In the genomic region with DNA sequence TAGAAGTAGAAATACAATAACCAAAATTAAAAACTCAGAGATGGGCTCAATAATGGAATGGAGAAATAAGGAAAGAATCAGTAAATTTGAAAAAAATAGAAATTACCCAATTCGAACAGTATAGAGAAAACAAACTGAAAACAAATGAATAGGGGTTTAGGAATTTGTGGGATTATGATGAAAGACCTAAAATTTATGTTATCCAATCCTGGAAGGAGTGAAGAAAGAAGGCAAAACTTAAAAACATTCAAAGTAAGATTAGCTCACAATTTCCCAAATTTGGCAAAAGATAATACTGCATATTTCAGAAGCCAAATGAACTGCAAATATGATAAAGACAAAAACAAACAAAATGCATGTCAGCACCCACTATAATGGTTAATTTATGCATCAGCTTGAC, we compare ENCODE assay signal across 29 cellular contexts.
"Had no signal": no experiment of that assay in that cellular context is flagged by ENCODE, and none has a peak within 500 bp of the region (broad histone marks: within the 10 kb centered on the region; RNA-seq: fewer than 3 reads in every experiment).

No MANE protein-coding gene starts in this region.

- DNase-seq: activated CD4-positive, alpha-beta memory T cell treated with anti-CD3 and anti-CD28 coated beads for 36 hours; activated CD4-positive, alpha-beta T cell treated with anti-CD3 and anti-CD28 coated beads for 36 hours; activated CD4-positive, alpha-beta T cell treated with anti-CD3 and anti-CD28 coated beads, Interleukin-2, amount 10 ng/mL, durations not matched to agents 24 days and 14 days; activated CD4-positive, CD25-positive, alpha-beta regulatory T cell; activated CD4-positive, CD25-positive, alpha-beta regulatory T cell treated with anti-CD3 and anti-CD28 coated beads, Interleukin-2, amount 50 U/mL, for 72 hours; activated CD8-positive, alpha-beta memory T cell treated with anti-CD3 and anti-CD28 coated beads, Interleukin-2, amount 10 ng/mL, durations not matched to agents 7 days and 5 days; activated CD8-positive, alpha-beta memory T cell treated with anti-CD3 and anti-CD28 coated beads, Interleukin-2, amount 50 U/mL, for 4 hours; activated CD8-positive, alpha-beta T cell treated with anti-CD3 and anti-CD28 coated beads, Interleukin-2, amount 10 ng/mL, durations not matched to agents 7 days and 5 days; activated effector memory CD4-positive, alpha-beta T cell treated with Interleukin-2 at 50 U/mL for 16 hours; activated gamma-delta T cell treated with Interleukin-2 at 50 U/mL for 16 hours; activated naive CD4-positive, alpha-beta T cell treated with anti-CD3 and anti-CD28 coated beads for 36 hours; activated naive CD8-positive, alpha-beta T cell treated with anti-CD3 and anti-CD28 coated beads for 36 hours; activated naive CD8-positive, alpha-beta T cell treated with anti-CD3 and anti-CD28 coated beads, Interleukin-2, amount 50 U/mL, for 24 hours; activated T-cell treated with anti-CD3 and anti-CD28 coated beads, Interleukin-2, amount 50 U/mL, for 1 hour; adrenal gland; amygdala; aorta; central memory CD4-positive, alpha-beta T cell; cerebellar nuclear complex; colonic mucosa; effector CD8-positive, alpha-beta T cell; foreskin fibroblast; head of caudate nucleus; hippocampal formation; T-helper 2 cell had no signal

- ATAC-seq: activated CD4-positive, alpha-beta T cell treated with anti-CD3 and anti-CD28 coated beads for 36 hours; activated CD8-positive, alpha-beta memory T cell treated with anti-CD3 and anti-CD28 coated beads, Interleukin-2, amount 10 ng/mL, durations not matched to agents 7 days and 5 days; activated CD8-positive, alpha-beta T cell treated with anti-CD3 and anti-CD28 coated beads, Interleukin-2, amount 10 ng/mL, durations not matched to agents 7 days and 5 days; activated naive CD8-positive, alpha-beta T cell treated with anti-CD3 and anti-CD28 coated beads, Interleukin-2, amount 50 U/mL, for 24 hours; activated T-helper 17 cell treated with anti-CD3 and anti-CD28 coated beads, Interleukin-2, amount 50 U/mL, for 72 hours; esophagus mucosa had no signal

- H3K4me1 ChIP-seq: adrenal gland, breast epithelium, colonic mucosa had no signal

- H3K27ac ChIP-seq: adrenal gland, breast epithelium, cardiac muscle cell, colonic mucosa had no signal

- H3K36me3 ChIP-seq: adrenal gland, breast epithelium, cardiac muscle cell, colonic mucosa had no signal

- H3K9me3 ChIP-seq: colonic mucosa had no signal

- H3K4me3 ChIP-seq: adrenal gland, breast epithelium, cardiac muscle cell, colonic mucosa had no signal

- H3K27me3 ChIP-seq: adrenal gland, breast epithelium, cardiac muscle cell, colonic mucosa had no signal
